10 cellular contexts compared by ENCODE assay signal in the genomic region with DNA sequence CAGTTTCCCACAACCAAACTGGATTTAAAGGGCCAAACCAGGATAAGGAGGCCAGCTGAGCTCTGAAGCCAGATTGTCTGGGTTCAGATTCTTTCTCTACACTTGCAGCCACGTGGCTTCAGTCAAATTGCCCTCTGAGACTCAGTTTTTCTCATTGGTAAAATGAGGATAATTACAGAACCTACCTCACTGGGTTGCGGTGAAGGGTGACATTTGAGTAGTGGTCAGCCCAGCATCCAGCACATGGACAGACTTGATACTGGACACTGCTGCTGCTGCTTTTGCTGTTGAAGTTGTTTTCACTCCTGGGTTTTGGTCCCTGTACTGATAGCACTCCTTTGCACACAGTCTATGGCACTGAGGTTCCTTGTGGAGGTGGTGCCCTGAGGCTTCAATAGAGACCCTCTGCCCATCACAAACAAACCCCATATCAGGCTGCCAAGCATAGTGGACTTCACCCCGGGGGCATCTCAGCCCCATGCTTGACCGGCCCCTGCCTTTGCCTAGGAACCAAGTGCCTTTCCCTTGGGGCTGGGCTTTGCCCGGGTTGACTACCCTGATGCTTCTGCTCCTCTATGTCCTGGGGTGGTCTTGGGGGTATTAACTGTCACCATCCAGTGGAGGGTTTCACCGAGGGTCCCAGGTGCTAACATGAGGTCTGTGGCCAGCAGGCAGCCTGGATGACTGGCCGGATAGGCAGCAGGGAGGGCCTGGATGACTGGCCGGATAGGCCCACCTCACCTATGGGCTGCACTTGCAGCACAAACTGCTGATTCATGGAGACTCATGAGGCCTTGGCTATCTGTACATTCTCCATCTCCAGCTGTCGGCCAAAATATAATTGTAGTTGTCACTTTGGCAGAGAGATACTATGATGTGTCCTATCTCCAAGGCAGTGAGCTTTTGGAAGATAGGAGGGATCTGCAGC. TPM values are rescaled to one million over a fixed set of nuclear protein-coding genes. Genes with fewer than 3 reads are reported as not detected.
DNase-seq lines count a peak whose midpoint lies in the region; ATAC-seq, FAIRE-seq and TF ChIP-seq lines count a peak whose summit lies in the region.
"Had no signal": no experiment of that assay in that cellular context is flagged by ENCODE, and none has a peak within 500 bp of the region (broad histone marks: within the 10 kb centered on the region; RNA-seq: fewer than 3 reads in every experiment).

No MANE protein-coding gene starts in this region.

- H3K27ac ChIP-seq in keratinocyte (ENCODE audit: control insufficient read depth, insufficient read depth, low read length) (peak overlapping the region; percentile 72), upper lobe of right lung (peak overlapping the region; percentile 89)

- POLR2A ChIA-PET in activated CD8-positive, alpha-beta T cell treated with anti-CD3 and anti-CD28 coated beads for 36 hours (lab: Charles Lee): interaction anchor here (1.0 to 2.5 kb wide), 5 partner anchors 22 to 117 kb away, joined by 3 to 7 read pairs (median 4); a partner anchor contains a TSS

- intact Hi-C loops in activated CD8-positive, alpha-beta T cell treated with anti-CD3 and anti-CD28 coated beads for 36 hours (cut with micrococcal nuclease): no loop called here
- intact Hi-C loops in upper lobe of right lung (cut with DNase I): no loop called here

- DNase-seq in activated naive CD4-positive, alpha-beta T cell treated with anti-CD3 and anti-CD28 coated beads, Interleukin-2, amount 50 U/mL, for 72 hours (ENCODE audit: low spot score in 2 of 2): no peak
- no peak for DNase-seq in activated naive CD4-positive, alpha-beta T cell treated with Interleukin-2 at 50 U/mL for 16 hours
- DNase-seq in activated CD8-positive, alpha-beta T cell treated with anti-CD3 and anti-CD28 coated beads for 36 hours: no peak
- DNase-seq in keratinocyte (ENCODE audit: low read depth, low spot score): no peak
- DNase-seq in upper lobe of right lung: peak; percentile 17
- no peak for DNase-seq in SKM-1 treated with dmso at 0.1 percent for 144 hours (lab: John Stamatoyannopoulos, UW; ENCODE audit: unreplicated experiment)
- DNase-seq in activated naive CD4-positive, alpha-beta T cell (lab: John Stamatoyannopoulos, UW): no peak
- DNase-seq in nucleus accumbens (lab: John Stamatoyannopoulos, UW): no peak
- DNase-seq: DMS 273 treated with DMSO at 0.1 percent for 48 hours, hippocampal formation had no signal

- peak in 1 of 2 donors; percentile 16 for ATAC-seq in activated naive CD4-positive, alpha-beta T cell treated with anti-CD3 and anti-CD28 coated beads, Interleukin-2, amount 50 U/mL, for 72 hours
- peak; percentile 0 for ATAC-seq in activated CD8-positive, alpha-beta T cell treated with anti-CD3 and anti-CD28 coated beads for 36 hours
- no peak for ATAC-seq in upper lobe of right lung

- TF ChIP-seq CTCF in activated CD8-positive, alpha-beta T cell treated with anti-CD3 and anti-CD28 coated beads for 36 hours (IDR thresholded peaks at IDR 0.05): no peak
- TF ChIP-seq CTCF in keratinocyte (optimal IDR thresholded peaks at IDR 0.05 in 1 of 3, IDR thresholded peaks at IDR 0.05 in 1 of 3, conservative IDR thresholded peaks at IDR 0.05 in 1 of 3; ENCODE audit: extremely low read depth in 1 of 3, insufficient read depth in 2 of 3, low read length in 3 of 3): no peak
- TF ChIP-seq CTCF in upper lobe of right lung (IDR thresholded peaks at IDR 0.05): no peak

- H2AFZ ChIP-seq in keratinocyte (ENCODE audit: control insufficient read depth, low read length): no peak overlapping the region

- peak overlapping the region; percentile 68 for H3K4me2 ChIP-seq in keratinocyte (ENCODE audit: control insufficient read depth, extremely low read depth, insufficient read depth, low read depth, low read length)

- H3K27me3 ChIP-seq in keratinocyte (ENCODE audit: control insufficient read depth, extremely low read depth, insufficient read depth, low read length) (no peaks in the 10 kb centered on the region), upper lobe of right lung (no peaks in the 10 kb centered on the region)

- no peak overlapping the region for H3K9ac ChIP-seq in keratinocyte (ENCODE audit: control insufficient read depth, extremely low read depth, insufficient read depth, low read length)

- no peaks in the 10 kb centered on the region for H4K20me1 ChIP-seq in keratinocyte (ENCODE audit: control insufficient read depth, extremely low read depth, insufficient read depth, low read length)

- peaks cover 3% of the 10 kb centered on the region for H3K9me1 ChIP-seq in keratinocyte (ENCODE audit: control insufficient read depth, extremely low read depth, insufficient read depth, low read length)

- H3K4me3 Mint-ChIP-seq in activated CD8-positive, alpha-beta T cell treated with anti-CD3 and anti-CD28 coated beads for 36 hours: no peak overlapping the region

- no peaks in the 10 kb centered on the region for H3K27me3 Mint-ChIP-seq in activated CD8-positive, alpha-beta T cell treated with anti-CD3 and anti-CD28 coated beads for 36 hours

- H3K4me1 ChIP-seq in keratinocyte (ENCODE audit: control insufficient read depth, extremely low read depth, insufficient read depth, low read length) (peaks cover 56% of the 10 kb centered on the region), upper lobe of right lung (peaks cover 36% of the 10 kb centered on the region)

- dilution Hi-C loops in keratinocyte (cut with MboI; ENCODE audit: extremely low pct_ligation_motif_present, low sequenced_read_pairs): no loop called here

- H3K4me1 Mint-ChIP-seq in activated CD8-positive, alpha-beta T cell treated with anti-CD3 and anti-CD28 coated beads for 36 hours (ENCODE audit: low read depth): peaks cover 24% of the 10 kb centered on the region

- H3K36me3 ChIP-seq in keratinocyte (ENCODE audit: control insufficient read depth in 2 of 2, extremely low read depth in 1 of 2, insufficient read depth in 2 of 2, low read length in 2 of 2) (no peaks in the 10 kb centered on the region), upper lobe of right lung (no peaks in the 10 kb centered on the region)

- H3K9me3 Mint-ChIP-seq in activated naive CD4-positive, alpha-beta T cell treated with anti-CD3 and anti-CD28 coated beads, Interleukin-2, amount 50 U/mL, for 72 hours: no peaks in the 10 kb centered on the region
- H3K9me3 Mint-ChIP-seq in activated CD8-positive, alpha-beta T cell treated with anti-CD3 and anti-CD28 coated beads for 36 hours: no peaks in the 10 kb centered on the region

- no peaks in the 10 kb centered on the region for H3K36me3 Mint-ChIP-seq in activated naive CD4-positive, alpha-beta T cell treated with anti-CD3 and anti-CD28 coated beads, Interleukin-2, amount 50 U/mL, for 72 hours
- no peaks in the 10 kb centered on the region for H3K36me3 Mint-ChIP-seq in activated CD8-positive, alpha-beta T cell treated with anti-CD3 and anti-CD28 coated beads for 36 hours (ENCODE audit: low read depth)

- no peak for FAIRE-seq in keratinocyte (lab: Jason Lieb, UNC)

- peak overlapping the region; percentile 56 to 85 for H3K27ac Mint-ChIP-seq in activated naive CD4-positive, alpha-beta T cell treated with anti-CD3 and anti-CD28 coated beads, Interleukin-2, amount 50 U/mL, for 72 hours
- peak overlapping the region; percentile 32 for H3K27ac Mint-ChIP-seq in activated CD8-positive, alpha-beta T cell treated with anti-CD3 and anti-CD28 coated beads for 36 hours

- H3K4me3 ChIP-seq in keratinocyte (ENCODE audit: control insufficient read depth in 2 of 3, extremely low read depth in 1 of 3, insufficient read depth in 2 of 3, low read depth in 1 of 3, low read length in 3 of 3) (no peak overlapping the region), upper lobe of right lung (no peak overlapping the region)

- H3K79me2 ChIP-seq in keratinocyte (ENCODE audit: control insufficient read depth, insufficient read depth, low read length): no peaks in the 10 kb centered on the region

- CTCF ChIA-PET in activated CD8-positive, alpha-beta T cell treated with anti-CD3 and anti-CD28 coated beads for 36 hours (lab: Charles Lee): interaction anchor here (1.0 to 2.3 kb wide), 6 partner anchors 23 to 150 kb away, joined by 3 to 7 read pairs (median 5); a partner anchor contains a TSS

- H3K9me3 ChIP-seq in keratinocyte (ENCODE audit: control insufficient read depth, low read depth, low read length): no peaks in the 10 kb centered on the region
- H3K9me3 ChIP-seq in upper lobe of right lung: no peaks in the 10 kb centered on the region

RNA-seq across cellular contexts. Expression of a gene that starts 25.9 kb away (rescaled TPM):
- total RNA-seq in activated naive CD4-positive, alpha-beta T cell treated with anti-CD3 and anti-CD28 coated beads, Interleukin-2, amount 50 U/mL, for 72 hours: 10 to 100 TPM in 1 of 2 donors, 1 to 10 TPM in 1; 6.0 to 37.7 TPM
- 10 to 100 TPM; 38.2 to 41.1 TPM for total RNA-seq in activated CD8-positive, alpha-beta T cell treated with anti-CD3 and anti-CD28 coated beads for 36 hours
- 17.4 to 28.4 TPM (median 22.2 TPM) in 3 replicates for polyA plus RNA-seq in keratinocyte
- 7.3 TPM for polyA plus RNA-seq in keratinocyte (2011; ENCODE audit: low read depth)
- 21.3 and 24.9 TPM in 2 replicates for polyA plus RNA-seq in keratinocyte (2011; cell fraction: cytosol; rRNA removed)
- polyA plus RNA-seq in keratinocyte (2011; cell fraction: nucleus; rRNA removed): 3.8 and 5.3 TPM in 2 replicates
- 12.3 and 24.7 TPM in 2 replicates for polyA plus RNA-seq in keratinocyte (2012; ENCODE audit: low replicate concordance)
- polyA minus RNA-seq in keratinocyte: 5.7 to 6.4 TPM (median 6.2 TPM) in 3 replicates
- polyA minus RNA-seq in keratinocyte (2011; cell fraction: cytosol; rRNA and poly(A)+ RNA removed): 16.5 TPM
- polyA minus RNA-seq in keratinocyte (2011; cell fraction: nucleus; rRNA and poly(A)+ RNA removed): 0.84 and 2.2 TPM in 2 replicates
- 16.5 TPM for total RNA-seq in upper lobe of right lung
